ENCODE assay signal across 19 cellular contexts in the genomic region with DNA sequence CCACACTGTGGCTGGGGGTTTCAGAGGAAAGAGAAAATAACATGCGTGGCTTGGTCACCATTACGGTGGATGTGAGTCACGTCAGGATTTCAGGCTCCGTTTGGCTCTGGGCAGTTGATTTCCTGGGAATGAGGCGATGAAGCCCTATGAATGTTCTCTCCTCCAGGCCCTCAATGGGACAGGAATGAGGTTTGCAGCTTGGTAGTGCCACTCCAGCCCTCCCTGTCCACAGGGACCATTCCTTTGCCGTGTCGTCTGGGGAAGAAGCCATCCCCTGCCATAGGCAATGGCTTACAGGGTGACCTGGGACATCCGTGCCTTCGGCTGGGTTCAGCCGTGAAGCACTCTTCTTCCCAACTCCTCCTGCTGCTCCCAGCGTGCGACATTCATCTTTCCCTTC.
"Had no signal": no experiment of that assay in that cellular context is flagged by ENCODE, and none has a peak within 500 bp of the region (broad histone marks: within the 10 kb centered on the region; RNA-seq: fewer than 3 reads in every experiment).

No MANE protein-coding gene starts in this region.

- H3K9me3 ChIP-seq: mucosa of descending colon, prostate gland, right lobe of liver, suprapubic skin, upper lobe of right lung had no signal

- H3K27ac Mint-ChIP-seq: activated CD4-positive, alpha-beta memory T cell treated with anti-CD3 and anti-CD28 coated beads, Interleukin-2, amount 10 ng/mL, durations not matched to agents 7 days and 5 days; activated CD4-positive, alpha-beta T cell treated with anti-CD3 and anti-CD28 coated beads for 36 hours; activated naive CD8-positive, alpha-beta T cell treated with anti-CD3 and anti-CD28 coated beads, Interleukin-2, amount 50 U/mL, for 24 hours; immature natural killer cell; natural killer cell had no signal

- H3K27ac ChIP-seq: coronary artery, prostate gland, right lobe of liver, suprapubic skin, upper lobe of right lung, VCaP had no signal

- H3K9me3 Mint-ChIP-seq: activated CD4-positive, alpha-beta memory T cell treated with anti-CD3 and anti-CD28 coated beads, Interleukin-2, amount 10 ng/mL, durations not matched to agents 7 days and 5 days; activated naive CD8-positive, alpha-beta T cell treated with anti-CD3 and anti-CD28 coated beads, Interleukin-2, amount 50 U/mL, for 24 hours; immature natural killer cell; natural killer cell had no signal

- H3K4me3 ChIP-seq: coronary artery, lung, mucosa of descending colon, prostate gland, right lobe of liver, suprapubic skin, upper lobe of right lung had no signal

- H3K4me1 ChIP-seq: right lobe of liver had no signal

- DNase-seq: activated CD4-positive, alpha-beta memory T cell treated with anti-CD3 and anti-CD28 coated beads, Interleukin-2, amount 10 ng/mL, durations not matched to agents 7 days and 5 days; activated CD4-positive, alpha-beta T cell treated with anti-CD3 and anti-CD28 coated beads for 36 hours; activated naive CD4-positive, alpha-beta T cell treated with Interleukin-2 at 50 U/mL for 16 hours; activated naive CD8-positive, alpha-beta T cell treated with anti-CD3 and anti-CD28 coated beads, Interleukin-2, amount 50 U/mL, for 24 hours; effector memory CD4-positive, alpha-beta T cell; immature natural killer cell; left colon; mucosa of descending colon; natural killer cell; occipital lobe; right lobe of liver; stimulated activated CD4-positive, alpha-beta T cell treated with anti-CD3 and anti-CD28 coated beads, Interleukin-2, amount 100 ng/mL, for 24 hours; stimulated activated naive CD4-positive, alpha-beta T cell; upper lobe of right lung had no signal

- H3K36me3 ChIP-seq: prostate gland, right lobe of liver, suprapubic skin, upper lobe of right lung had no signal

- H3K4me3 Mint-ChIP-seq: activated CD4-positive, alpha-beta memory T cell treated with anti-CD3 and anti-CD28 coated beads, Interleukin-2, amount 10 ng/mL, durations not matched to agents 7 days and 5 days; activated CD4-positive, alpha-beta T cell treated with anti-CD3 and anti-CD28 coated beads for 36 hours; activated naive CD8-positive, alpha-beta T cell treated with anti-CD3 and anti-CD28 coated beads, Interleukin-2, amount 50 U/mL, for 24 hours; immature natural killer cell; natural killer cell had no signal

- ATAC-seq: activated CD4-positive, alpha-beta T cell treated with anti-CD3 and anti-CD28 coated beads for 36 hours; activated naive CD8-positive, alpha-beta T cell treated with anti-CD3 and anti-CD28 coated beads, Interleukin-2, amount 50 U/mL, for 24 hours; left colon; mucosa of descending colon; natural killer cell; right lobe of liver; upper lobe of right lung had no signal

- H3K36me3 Mint-ChIP-seq: natural killer cell had no signal

- H3K27me3 ChIP-seq: right lobe of liver, suprapubic skin, upper lobe of right lung had no signal
